Comparison of ENCODE assay signal across 10 cellular contexts in the genomic region with DNA sequence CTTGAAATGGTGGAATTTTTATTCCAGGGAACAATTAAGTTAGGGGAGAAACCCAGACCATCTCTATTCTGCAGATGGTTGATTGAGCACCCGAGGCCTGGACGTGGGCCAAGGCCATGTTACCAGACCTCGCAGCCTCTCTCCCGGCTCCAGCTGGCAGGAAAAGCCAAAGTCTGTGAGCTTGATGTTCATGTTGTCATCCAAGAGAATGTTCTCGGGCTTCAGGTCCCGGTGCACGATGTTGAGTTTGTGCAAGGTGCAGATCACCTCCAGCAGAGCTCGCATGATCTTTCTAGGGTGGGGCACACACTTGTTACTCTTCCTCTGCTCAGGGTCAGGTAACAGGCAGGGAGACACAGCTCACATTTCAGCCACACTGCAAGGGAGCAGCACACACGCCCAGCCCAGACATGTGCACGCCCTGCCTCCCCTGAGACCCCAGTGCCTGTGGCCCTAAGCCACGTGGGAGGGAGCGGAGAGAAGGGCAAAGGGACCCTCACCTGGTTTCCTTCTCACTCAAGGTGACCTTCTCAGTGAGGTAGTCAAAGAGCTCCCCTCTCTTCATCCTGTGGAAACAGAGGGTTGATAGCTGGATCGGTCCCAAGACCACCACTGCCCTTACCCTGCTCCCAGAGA. TPM values are rescaled to one million over a fixed set of nuclear protein-coding genes. Genes with fewer than 3 reads are reported as not detected.
DNase-seq lines count a peak whose midpoint lies in the region; ATAC-seq lines count a peak whose summit lies in the region.
"Had no signal": no experiment of that assay in that cellular context is flagged by ENCODE, and none has a peak within 500 bp of the region (broad histone marks: within the 10 kb centered on the region; RNA-seq: fewer than 3 reads in every experiment).

No MANE protein-coding gene starts in this region.

- H3K4me1 Mint-ChIP-seq in activated naive CD8-positive, alpha-beta T cell treated with anti-CD3 and anti-CD28 coated beads for 36 hours, result no peaks in the 10 kb centered on the region
- no peaks in the 10 kb centered on the region for H3K4me1 Mint-ChIP-seq in activated naive CD8-positive, alpha-beta T cell treated with anti-CD3 and anti-CD28 coated beads, Interleukin-2, amount 50 U/mL, for 24 hours
- H3K4me1 Mint-ChIP-seq: activated CD4-positive, alpha-beta memory T cell treated with anti-CD3 and anti-CD28 coated beads, Interleukin-2, amount 10 ng/mL, durations not matched to agents 7 days and 5 days had no signal

- no peaks in the 10 kb centered on the region for H3K9me3 Mint-ChIP-seq in activated naive CD8-positive, alpha-beta T cell treated with anti-CD3 and anti-CD28 coated beads for 36 hours
- no peaks in the 10 kb centered on the region for H3K9me3 Mint-ChIP-seq in activated naive CD8-positive, alpha-beta T cell treated with anti-CD3 and anti-CD28 coated beads, Interleukin-2, amount 50 U/mL, for 24 hours
- H3K9me3 Mint-ChIP-seq: activated CD4-positive, alpha-beta memory T cell treated with anti-CD3 and anti-CD28 coated beads, Interleukin-2, amount 10 ng/mL, durations not matched to agents 7 days and 5 days had no signal

- no peak overlapping the region for H3K4me3 ChIP-seq in muscle layer of colon (ENCODE audit: low read depth in 1 of 2, low read length in 2 of 2)
- H3K4me3 ChIP-seq: SJSA1 had no signal

- no peak for ATAC-seq in activated naive CD8-positive, alpha-beta T cell treated with anti-CD3 and anti-CD28 coated beads, Interleukin-2, amount 50 U/mL, for 24 hours
- no peak for ATAC-seq in HG03039 (IDR thresholded peaks at IDR 0.05; ENCODE audit: unreplicated experiment)

- peak overlapping the region; percentile 19 for H3K27ac ChIP-seq in muscle layer of colon (ENCODE audit: low read depth, low read length)
- H3K27ac ChIP-seq: SJSA1 had no signal

- peaks cover 28% of the 10 kb centered on the region for H3K36me3 ChIP-seq in muscle layer of colon (ENCODE audit: insufficient read depth, low read length)

- H3K27ac Mint-ChIP-seq in activated naive CD8-positive, alpha-beta T cell treated with anti-CD3 and anti-CD28 coated beads for 36 hours, result peak overlapping the region; percentile 25
- no peak overlapping the region for H3K27ac Mint-ChIP-seq in activated naive CD8-positive, alpha-beta T cell treated with anti-CD3 and anti-CD28 coated beads, Interleukin-2, amount 50 U/mL, for 24 hours
- H3K27ac Mint-ChIP-seq: activated CD4-positive, alpha-beta memory T cell treated with anti-CD3 and anti-CD28 coated beads, Interleukin-2, amount 10 ng/mL, durations not matched to agents 7 days and 5 days had no signal

- peaks cover 6% of the 10 kb centered on the region for H3K36me3 Mint-ChIP-seq in activated naive CD8-positive, alpha-beta T cell treated with anti-CD3 and anti-CD28 coated beads for 36 hours
- H3K36me3 Mint-ChIP-seq in activated naive CD8-positive, alpha-beta T cell treated with anti-CD3 and anti-CD28 coated beads, Interleukin-2, amount 50 U/mL, for 24 hours (ENCODE audit: low read depth), result peaks cover 16% of the 10 kb centered on the region

- H3K27me3 ChIP-seq in muscle layer of colon (ENCODE audit: control insufficient read depth in 1 of 2, insufficient read depth in 2 of 2, low read length in 2 of 2), result no peaks in the 10 kb centered on the region
- H3K27me3 ChIP-seq: SJSA1 had no signal

- H3K9ac ChIP-seq in muscle layer of colon (ENCODE audit: low read length), result no peak overlapping the region

- DNase-seq in activated naive CD8-positive, alpha-beta T cell treated with anti-CD3 and anti-CD28 coated beads for 36 hours, result no peak
- DNase-seq in activated naive CD8-positive, alpha-beta T cell treated with anti-CD3 and anti-CD28 coated beads, Interleukin-2, amount 50 U/mL, for 24 hours, result no peak
- DNase-seq in cerebellar cortex (ENCODE audit: low spot score) (peak; percentile 80), CD1c-positive myeloid dendritic cell (ENCODE audit: extremely low spot score) (no peak), NCI-H146 (lab: John Stamatoyannopoulos, UW) (no peak)
- no peak for DNase-seq in NK-92 treated with Interleukin-12 subunit alpha and Interleukin-12 subunit beta, amount 100 ng/mL, for 24 hours (lab: John Stamatoyannopoulos, UW)
- DNase-seq: activated CD4-positive, alpha-beta memory T cell treated with anti-CD3 and anti-CD28 coated beads, Interleukin-2, amount 10 ng/mL, durations not matched to agents 7 days and 5 days had no signal

- no peaks in the 10 kb centered on the region for H3K27me3 Mint-ChIP-seq in activated naive CD8-positive, alpha-beta T cell treated with anti-CD3 and anti-CD28 coated beads for 36 hours
- H3K27me3 Mint-ChIP-seq in activated naive CD8-positive, alpha-beta T cell treated with anti-CD3 and anti-CD28 coated beads, Interleukin-2, amount 50 U/mL, for 24 hours, result no peaks in the 10 kb centered on the region
- H3K27me3 Mint-ChIP-seq: activated CD4-positive, alpha-beta memory T cell treated with anti-CD3 and anti-CD28 coated beads, Interleukin-2, amount 10 ng/mL, durations not matched to agents 7 days and 5 days had no signal

- no peaks in the 10 kb centered on the region for H3K9me3 ChIP-seq in muscle layer of colon (ENCODE audit: low read length)
- H3K9me3 ChIP-seq: SJSA1 had no signal

- H3K4me3 Mint-ChIP-seq in activated naive CD8-positive, alpha-beta T cell treated with anti-CD3 and anti-CD28 coated beads for 36 hours, result no peak overlapping the region
- no peak overlapping the region for H3K4me3 Mint-ChIP-seq in activated naive CD8-positive, alpha-beta T cell treated with anti-CD3 and anti-CD28 coated beads, Interleukin-2, amount 50 U/mL, for 24 hours
- H3K4me3 Mint-ChIP-seq: activated CD4-positive, alpha-beta memory T cell treated with anti-CD3 and anti-CD28 coated beads, Interleukin-2, amount 10 ng/mL, durations not matched to agents 7 days and 5 days had no signal

- peaks cover 32% of the 10 kb centered on the region for H3K4me1 ChIP-seq in muscle layer of colon (ENCODE audit: insufficient read depth, low read length)

RNA-seq across cellular contexts. Expression of gene PHKG1, which starts 9.5 kb away (rescaled TPM):
- total RNA-seq in activated naive CD8-positive, alpha-beta T cell treated with anti-CD3 and anti-CD28 coated beads for 36 hours, result 1 to 10 TPM; 1.1 to 1.3 TPM

RNA-seq across cellular contexts. Expression of gene SUMF2, which starts 19.2 kb away (rescaled TPM):
- 100 to 1,000 TPM; 124 to 129 TPM for total RNA-seq in activated naive CD8-positive, alpha-beta T cell treated with anti-CD3 and anti-CD28 coated beads for 36 hours

RNA-seq across cellular contexts. Expression of gene CHCHD2, which starts 23.0 kb away (rescaled TPM):
- total RNA-seq in activated naive CD8-positive, alpha-beta T cell treated with anti-CD3 and anti-CD28 coated beads for 36 hours, result 100 to 1,000 TPM; 690 to 696 TPM

RNA-seq across cellular contexts. Expression of gene CCT6A, which starts 31.7 kb away (rescaled TPM):
- 100 to 1,000 TPM; 340 TPM for total RNA-seq in activated naive CD8-positive, alpha-beta T cell treated with anti-CD3 and anti-CD28 coated beads for 36 hours

RNA-seq across cellular contexts. Expression of gene PSPH, which starts 32.0 kb away (rescaled TPM):
- 10 to 100 TPM; 36.3 to 38.3 TPM for total RNA-seq in activated naive CD8-positive, alpha-beta T cell treated with anti-CD3 and anti-CD28 coated beads for 36 hours
